1 cellular context compared by ENCODE assay signal in the genomic region with DNA sequence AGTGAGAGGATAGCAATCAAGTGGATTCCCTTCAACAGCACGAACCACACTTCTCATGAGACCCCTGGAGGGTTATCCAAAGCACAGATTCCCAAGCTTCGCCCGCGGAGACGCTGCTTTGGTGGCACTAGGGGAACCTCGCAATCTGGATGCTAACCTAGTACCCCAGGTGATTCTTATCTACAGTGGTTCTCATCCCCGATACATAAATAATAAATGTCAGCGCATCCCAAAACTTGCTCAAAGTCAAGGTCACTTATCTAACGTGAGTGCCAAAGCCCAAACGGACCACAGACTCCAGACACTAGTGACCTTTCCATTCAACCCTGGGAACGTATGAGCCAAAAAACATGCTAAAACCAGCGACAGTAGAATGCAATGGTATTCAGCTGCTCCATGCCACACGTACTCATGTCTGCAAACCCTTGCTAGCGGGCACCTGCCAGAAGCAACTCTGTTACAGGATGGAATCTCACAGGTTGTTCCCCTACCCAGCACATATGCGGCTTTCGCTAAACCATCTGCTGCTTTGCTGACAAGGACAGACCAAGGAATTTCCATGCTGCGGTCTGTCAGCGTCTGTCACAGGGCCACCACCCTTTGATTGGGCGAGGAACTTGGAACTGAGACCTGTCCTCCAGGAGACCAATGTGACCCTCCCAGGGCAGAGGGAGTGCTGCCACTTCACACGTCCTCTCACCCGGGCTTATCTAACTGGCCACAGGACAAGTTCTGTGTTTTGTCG.
TF ChIP-seq lines count a peak whose summit lies in the region.

No MANE protein-coding gene starts in this region.

TF ChIP-seq in K562, 482 proteins besides CTCF, POLR2A, EP300 and RAD21 (continued from another document and continues in another):
- TF ChIP-seq, protein P1, sequence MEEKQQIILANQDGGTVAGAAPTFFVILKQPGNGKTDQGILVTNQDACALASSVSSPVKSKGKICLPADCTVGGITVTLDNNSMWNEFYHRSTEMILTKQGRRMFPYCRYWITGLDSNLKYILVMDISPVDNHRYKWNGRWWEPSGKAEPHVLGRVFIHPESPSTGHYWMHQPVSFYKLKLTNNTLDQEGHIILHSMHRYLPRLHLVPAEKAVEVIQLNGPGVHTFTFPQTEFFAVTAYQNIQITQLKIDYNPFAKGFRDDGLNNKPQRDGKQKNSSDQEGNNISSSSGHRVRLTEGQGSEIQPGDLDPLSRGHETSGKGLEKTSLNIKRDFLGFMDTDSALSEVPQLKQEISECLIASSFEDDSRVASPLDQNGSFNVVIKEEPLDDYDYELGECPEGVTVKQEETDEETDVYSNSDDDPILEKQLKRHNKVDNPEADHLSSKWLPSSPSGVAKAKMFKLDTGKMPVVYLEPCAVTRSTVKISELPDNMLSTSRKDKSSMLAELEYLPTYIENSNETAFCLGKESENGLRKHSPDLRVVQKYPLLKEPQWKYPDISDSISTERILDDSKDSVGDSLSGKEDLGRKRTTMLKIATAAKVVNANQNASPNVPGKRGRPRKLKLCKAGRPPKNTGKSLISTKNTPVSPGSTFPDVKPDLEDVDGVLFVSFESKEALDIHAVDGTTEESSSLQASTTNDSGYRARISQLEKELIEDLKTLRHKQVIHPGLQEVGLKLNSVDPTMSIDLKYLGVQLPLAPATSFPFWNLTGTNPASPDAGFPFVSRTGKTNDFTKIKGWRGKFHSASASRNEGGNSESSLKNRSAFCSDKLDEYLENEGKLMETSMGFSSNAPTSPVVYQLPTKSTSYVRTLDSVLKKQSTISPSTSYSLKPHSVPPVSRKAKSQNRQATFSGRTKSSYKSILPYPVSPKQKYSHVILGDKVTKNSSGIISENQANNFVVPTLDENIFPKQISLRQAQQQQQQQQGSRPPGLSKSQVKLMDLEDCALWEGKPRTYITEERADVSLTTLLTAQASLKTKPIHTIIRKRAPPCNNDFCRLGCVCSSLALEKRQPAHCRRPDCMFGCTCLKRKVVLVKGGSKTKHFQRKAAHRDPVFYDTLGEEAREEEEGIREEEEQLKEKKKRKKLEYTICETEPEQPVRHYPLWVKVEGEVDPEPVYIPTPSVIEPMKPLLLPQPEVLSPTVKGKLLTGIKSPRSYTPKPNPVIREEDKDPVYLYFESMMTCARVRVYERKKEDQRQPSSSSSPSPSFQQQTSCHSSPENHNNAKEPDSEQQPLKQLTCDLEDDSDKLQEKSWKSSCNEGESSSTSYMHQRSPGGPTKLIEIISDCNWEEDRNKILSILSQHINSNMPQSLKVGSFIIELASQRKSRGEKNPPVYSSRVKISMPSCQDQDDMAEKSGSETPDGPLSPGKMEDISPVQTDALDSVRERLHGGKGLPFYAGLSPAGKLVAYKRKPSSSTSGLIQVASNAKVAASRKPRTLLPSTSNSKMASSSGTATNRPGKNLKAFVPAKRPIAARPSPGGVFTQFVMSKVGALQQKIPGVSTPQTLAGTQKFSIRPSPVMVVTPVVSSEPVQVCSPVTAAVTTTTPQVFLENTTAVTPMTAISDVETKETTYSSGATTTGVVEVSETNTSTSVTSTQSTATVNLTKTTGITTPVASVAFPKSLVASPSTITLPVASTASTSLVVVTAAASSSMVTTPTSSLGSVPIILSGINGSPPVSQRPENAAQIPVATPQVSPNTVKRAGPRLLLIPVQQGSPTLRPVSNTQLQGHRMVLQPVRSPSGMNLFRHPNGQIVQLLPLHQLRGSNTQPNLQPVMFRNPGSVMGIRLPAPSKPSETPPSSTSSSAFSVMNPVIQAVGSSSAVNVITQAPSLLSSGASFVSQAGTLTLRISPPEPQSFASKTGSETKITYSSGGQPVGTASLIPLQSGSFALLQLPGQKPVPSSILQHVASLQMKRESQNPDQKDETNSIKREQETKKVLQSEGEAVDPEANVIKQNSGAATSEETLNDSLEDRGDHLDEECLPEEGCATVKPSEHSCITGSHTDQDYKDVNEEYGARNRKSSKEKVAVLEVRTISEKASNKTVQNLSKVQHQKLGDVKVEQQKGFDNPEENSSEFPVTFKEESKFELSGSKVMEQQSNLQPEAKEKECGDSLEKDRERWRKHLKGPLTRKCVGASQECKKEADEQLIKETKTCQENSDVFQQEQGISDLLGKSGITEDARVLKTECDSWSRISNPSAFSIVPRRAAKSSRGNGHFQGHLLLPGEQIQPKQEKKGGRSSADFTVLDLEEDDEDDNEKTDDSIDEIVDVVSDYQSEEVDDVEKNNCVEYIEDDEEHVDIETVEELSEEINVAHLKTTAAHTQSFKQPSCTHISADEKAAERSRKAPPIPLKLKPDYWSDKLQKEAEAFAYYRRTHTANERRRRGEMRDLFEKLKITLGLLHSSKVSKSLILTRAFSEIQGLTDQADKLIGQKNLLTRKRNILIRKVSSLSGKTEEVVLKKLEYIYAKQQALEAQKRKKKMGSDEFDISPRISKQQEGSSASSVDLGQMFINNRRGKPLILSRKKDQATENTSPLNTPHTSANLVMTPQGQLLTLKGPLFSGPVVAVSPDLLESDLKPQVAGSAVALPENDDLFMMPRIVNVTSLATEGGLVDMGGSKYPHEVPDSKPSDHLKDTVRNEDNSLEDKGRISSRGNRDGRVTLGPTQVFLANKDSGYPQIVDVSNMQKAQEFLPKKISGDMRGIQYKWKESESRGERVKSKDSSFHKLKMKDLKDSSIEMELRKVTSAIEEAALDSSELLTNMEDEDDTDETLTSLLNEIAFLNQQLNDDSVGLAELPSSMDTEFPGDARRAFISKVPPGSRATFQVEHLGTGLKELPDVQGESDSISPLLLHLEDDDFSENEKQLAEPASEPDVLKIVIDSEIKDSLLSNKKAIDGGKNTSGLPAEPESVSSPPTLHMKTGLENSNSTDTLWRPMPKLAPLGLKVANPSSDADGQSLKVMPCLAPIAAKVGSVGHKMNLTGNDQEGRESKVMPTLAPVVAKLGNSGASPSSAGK (IDR thresholded peaks at IDR 0.05): no peak
- no peak for TF ChIP-seq IFI16 (CRISPR knock-in tag; IDR thresholded peaks at IDR 0.05)
- TF ChIP-seq TCF7 (IDR thresholded peaks at IDR 0.05; ENCODE audit: borderline replicate concordance): no peak
- no peak for TF ChIP-seq ZNF174 (CRISPR knock-in tag; IDR thresholded peaks at IDR 0.05)
- TF ChIP-seq HNRNPLL (IDR thresholded peaks at IDR 0.05; ENCODE audit: low read depth, low read length, poor library complexity, severe bottlenecking): no peak
- TF ChIP-seq STAG1 (CRISPR knock-in tag; IDR thresholded peaks at IDR 0.05; ENCODE audit: borderline replicate concordance): no peak
- TF ChIP-seq, protein P2, sequence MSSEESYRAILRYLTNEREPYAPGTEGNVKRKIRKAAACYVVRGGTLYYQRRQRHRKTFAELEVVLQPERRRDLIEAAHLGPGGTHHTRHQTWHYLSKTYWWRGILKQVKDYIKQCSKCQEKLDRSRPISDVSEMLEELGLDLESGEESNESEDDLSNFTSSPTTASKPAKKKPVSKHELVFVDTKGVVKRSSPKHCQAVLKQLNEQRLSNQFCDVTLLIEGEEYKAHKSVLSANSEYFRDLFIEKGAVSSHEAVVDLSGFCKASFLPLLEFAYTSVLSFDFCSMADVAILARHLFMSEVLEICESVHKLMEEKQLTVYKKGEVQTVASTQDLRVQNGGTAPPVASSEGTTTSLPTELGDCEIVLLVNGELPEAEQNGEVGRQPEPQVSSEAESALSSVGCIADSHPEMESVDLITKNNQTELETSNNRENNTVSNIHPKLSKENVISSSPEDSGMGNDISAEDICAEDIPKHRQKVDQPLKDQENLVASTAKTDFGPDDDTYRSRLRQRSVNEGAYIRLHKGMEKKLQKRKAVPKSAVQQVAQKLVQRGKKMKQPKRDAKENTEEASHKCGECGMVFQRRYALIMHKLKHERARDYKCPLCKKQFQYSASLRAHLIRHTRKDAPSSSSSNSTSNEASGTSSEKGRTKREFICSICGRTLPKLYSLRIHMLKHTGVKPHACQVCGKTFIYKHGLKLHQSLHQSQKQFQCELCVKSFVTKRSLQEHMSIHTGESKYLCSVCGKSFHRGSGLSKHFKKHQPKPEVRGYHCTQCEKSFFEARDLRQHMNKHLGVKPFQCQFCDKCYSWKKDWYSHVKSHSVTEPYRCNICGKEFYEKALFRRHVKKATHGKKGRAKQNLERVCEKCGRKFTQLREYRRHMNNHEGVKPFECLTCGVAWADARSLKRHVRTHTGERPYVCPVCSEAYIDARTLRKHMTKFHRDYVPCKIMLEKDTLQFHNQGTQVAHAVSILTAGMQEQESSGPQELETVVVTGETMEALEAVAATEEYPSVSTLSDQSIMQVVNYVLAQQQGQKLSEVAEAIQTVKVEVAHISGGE (CRISPR knock-in tag; IDR thresholded peaks at IDR 0.05): peak in 1 of 3 experiments; percentile 28; a peak in 1 of 6 replicates
- TF ChIP-seq, protein P3, sequence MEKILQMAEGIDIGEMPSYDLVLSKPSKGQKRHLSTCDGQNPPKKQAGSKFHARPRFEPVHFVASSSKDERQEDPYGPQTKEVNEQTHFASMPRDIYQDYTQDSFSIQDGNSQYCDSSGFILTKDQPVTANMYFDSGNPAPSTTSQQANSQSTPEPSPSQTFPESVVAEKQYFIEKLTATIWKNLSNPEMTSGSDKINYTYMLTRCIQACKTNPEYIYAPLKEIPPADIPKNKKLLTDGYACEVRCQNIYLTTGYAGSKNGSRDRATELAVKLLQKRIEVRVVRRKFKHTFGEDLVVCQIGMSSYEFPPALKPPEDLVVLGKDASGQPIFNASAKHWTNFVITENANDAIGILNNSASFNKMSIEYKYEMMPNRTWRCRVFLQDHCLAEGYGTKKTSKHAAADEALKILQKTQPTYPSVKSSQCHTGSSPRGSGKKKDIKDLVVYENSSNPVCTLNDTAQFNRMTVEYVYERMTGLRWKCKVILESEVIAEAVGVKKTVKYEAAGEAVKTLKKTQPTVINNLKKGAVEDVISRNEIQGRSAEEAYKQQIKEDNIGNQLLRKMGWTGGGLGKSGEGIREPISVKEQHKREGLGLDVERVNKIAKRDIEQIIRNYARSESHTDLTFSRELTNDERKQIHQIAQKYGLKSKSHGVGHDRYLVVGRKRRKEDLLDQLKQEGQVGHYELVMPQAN (IDR thresholded peaks at IDR 0.05; ENCODE audit: borderline replicate concordance): no peak
- TF ChIP-seq RCOR1 (IDR thresholded peaks at IDR 0.05; ENCODE audit: borderline replicate concordance in 1 of 2, low read depth in 2 of 2, low read length in 2 of 2): no peak
- no peak for TF ChIP-seq HNRNPUL1 (IDR thresholded peaks at IDR 0.05; ENCODE audit: low read length)
- no peak for TF ChIP-seq HDAC3 (IDR thresholded peaks at IDR 0.05; ENCODE audit: borderline replicate concordance, partially characterized antibody)
- TF ChIP-seq, protein P4, sequence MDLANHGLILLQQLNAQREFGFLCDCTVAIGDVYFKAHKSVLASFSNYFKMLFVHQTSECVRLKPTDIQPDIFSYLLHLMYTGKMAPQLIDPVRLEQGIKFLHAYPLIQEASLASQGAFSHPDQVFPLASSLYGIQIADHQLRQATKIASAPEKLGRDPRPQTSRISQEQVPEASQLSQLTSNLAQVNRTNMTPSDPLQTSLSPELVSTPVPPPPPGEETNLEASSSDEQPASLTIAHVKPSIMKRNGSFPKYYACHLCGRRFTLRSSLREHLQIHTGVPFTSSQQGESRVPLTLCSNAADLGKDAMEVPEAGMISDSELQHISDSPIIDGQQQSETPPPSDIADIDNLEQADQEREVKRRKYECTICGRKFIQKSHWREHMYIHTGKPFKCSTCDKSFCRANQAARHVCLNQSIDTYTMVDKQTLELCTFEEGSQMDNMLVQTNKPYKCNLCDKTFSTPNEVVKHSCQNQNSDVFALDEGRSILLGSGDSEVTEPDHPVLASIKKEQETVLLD (IDR thresholded peaks at IDR 0.05): no peak
- no peak for TF ChIP-seq NFIX (CRISPR knock-in tag; IDR thresholded peaks at IDR 0.05; ENCODE audit: low read depth)
- no peak for TF ChIP-seq ETV5 (CRISPR knock-in tag; IDR thresholded peaks at IDR 0.05; ENCODE audit: low read depth)
- TF ChIP-seq SIN3A (IDR thresholded peaks at IDR 0.05; ENCODE audit: borderline replicate concordance in 2 of 2, control insufficient read depth in 1 of 2, low read depth in 2 of 2, low read length in 2 of 2): no peak
- TF ChIP-seq, protein P5, sequence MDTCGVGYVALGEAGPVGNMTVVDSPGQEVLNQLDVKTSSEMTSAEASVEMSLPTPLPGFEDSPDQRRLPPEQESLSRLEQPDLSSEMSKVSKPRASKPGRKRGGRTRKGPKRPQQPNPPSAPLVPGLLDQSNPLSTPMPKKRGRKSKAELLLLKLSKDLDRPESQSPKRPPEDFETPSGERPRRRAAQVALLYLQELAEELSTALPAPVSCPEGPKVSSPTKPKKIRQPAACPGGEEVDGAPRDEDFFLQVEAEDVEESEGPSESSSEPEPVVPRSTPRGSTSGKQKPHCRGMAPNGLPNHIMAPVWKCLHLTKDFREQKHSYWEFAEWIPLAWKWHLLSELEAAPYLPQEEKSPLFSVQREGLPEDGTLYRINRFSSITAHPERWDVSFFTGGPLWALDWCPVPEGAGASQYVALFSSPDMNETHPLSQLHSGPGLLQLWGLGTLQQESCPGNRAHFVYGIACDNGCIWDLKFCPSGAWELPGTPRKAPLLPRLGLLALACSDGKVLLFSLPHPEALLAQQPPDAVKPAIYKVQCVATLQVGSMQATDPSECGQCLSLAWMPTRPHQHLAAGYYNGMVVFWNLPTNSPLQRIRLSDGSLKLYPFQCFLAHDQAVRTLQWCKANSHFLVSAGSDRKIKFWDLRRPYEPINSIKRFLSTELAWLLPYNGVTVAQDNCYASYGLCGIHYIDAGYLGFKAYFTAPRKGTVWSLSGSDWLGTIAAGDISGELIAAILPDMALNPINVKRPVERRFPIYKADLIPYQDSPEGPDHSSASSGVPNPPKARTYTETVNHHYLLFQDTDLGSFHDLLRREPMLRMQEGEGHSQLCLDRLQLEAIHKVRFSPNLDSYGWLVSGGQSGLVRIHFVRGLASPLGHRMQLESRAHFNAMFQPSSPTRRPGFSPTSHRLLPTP (IDR thresholded peaks at IDR 0.05; ENCODE audit: borderline replicate concordance, extremely low read depth, insufficient read length): no peak
- TF ChIP-seq, protein P6, sequence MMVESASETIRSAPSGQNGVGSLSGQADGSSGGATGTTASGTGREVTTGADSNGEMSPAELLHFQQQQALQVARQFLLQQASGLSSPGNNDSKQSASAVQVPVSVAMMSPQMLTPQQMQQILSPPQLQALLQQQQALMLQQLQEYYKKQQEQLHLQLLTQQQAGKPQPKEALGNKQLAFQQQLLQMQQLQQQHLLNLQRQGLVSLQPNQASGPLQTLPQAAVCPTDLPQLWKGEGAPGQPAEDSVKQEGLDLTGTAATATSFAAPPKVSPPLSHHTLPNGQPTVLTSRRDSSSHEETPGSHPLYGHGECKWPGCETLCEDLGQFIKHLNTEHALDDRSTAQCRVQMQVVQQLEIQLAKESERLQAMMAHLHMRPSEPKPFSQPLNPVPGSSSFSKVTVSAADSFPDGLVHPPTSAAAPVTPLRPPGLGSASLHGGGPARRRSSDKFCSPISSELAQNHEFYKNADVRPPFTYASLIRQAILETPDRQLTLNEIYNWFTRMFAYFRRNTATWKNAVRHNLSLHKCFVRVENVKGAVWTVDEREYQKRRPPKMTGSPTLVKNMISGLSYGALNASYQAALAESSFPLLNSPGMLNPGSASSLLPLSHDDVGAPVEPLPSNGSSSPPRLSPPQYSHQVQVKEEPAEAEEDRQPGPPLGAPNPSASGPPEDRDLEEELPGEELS (CRISPR knock-in tag; IDR thresholded peaks at IDR 0.05; ENCODE audit: borderline replicate concordance): no peak
- no peak for TF ChIP-seq MYBL2 (IDR thresholded peaks at IDR 0.05; ENCODE audit: low read depth)
- TF ChIP-seq MYBL2 (CRISPR knock-in tag; IDR thresholded peaks at IDR 0.05; ENCODE audit: borderline replicate concordance): no peak
- no peak for TF ChIP-seq PURB (CRISPR knock-in tag; IDR thresholded peaks at IDR 0.05; ENCODE audit: low read depth)
- no peak for TF ChIP-seq BRD4 (IDR thresholded peaks at IDR 0.05)
- TF ChIP-seq HMG20A (CRISPR knock-in tag; conservative IDR thresholded peaks at IDR 0.05): no peak
- TF ChIP-seq, protein P7, sequence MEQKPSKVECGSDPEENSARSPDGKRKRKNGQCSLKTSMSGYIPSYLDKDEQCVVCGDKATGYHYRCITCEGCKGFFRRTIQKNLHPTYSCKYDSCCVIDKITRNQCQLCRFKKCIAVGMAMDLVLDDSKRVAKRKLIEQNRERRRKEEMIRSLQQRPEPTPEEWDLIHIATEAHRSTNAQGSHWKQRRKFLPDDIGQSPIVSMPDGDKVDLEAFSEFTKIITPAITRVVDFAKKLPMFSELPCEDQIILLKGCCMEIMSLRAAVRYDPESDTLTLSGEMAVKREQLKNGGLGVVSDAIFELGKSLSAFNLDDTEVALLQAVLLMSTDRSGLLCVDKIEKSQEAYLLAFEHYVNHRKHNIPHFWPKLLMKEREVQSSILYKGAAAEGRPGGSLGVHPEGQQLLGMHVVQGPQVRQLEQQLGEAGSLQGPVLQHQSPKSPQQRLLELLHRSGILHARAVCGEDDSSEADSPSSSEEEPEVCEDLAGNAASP (IDR thresholded peaks at IDR 0.05): no peak
